Comparison of ENCODE assay signal across 19 cellular contexts in the genomic region with DNA sequence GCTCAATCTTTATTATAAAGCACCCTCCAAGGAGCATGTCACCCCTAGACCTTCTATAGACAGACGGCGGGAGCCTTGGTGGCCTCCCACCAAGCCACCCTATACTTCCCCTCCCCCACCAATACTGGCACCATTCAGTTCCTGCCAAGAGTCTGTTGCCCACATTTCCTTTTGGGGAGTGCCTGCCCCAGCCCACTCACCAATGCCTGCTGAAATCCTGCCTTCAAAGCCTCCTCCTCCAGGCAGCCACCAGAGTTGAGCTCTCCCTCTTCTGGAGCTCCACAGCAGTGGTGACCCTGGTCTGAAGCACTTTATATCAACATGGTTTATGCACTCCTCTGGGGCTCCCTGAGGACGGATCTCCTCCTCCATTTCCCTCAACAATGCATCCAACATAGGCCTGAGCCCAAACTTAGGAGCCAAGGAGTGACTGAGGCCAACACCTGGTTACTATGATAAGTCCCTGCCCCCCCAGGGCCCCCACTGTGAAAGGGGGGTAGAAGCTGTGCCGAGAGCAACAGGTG. TPM values are rescaled to one million over a fixed set of nuclear protein-coding genes. Genes with fewer than 3 reads are reported as not detected.
DNase-seq lines count a peak whose midpoint lies in the region; ATAC-seq and TF ChIP-seq lines count a peak whose summit lies in the region.
"Had no signal": no experiment of that assay in that cellular context is flagged by ENCODE, and none has a peak within 500 bp of the region (broad histone marks: within the 10 kb centered on the region; RNA-seq: fewer than 3 reads in every experiment).

No MANE protein-coding gene starts in this region.

- H3K36me3 ChIP-seq in hepatocyte (replicated peaks; ENCODE audit: insufficient read depth, low read depth) (no peaks in the 10 kb centered on the region), prostate gland (no peaks in the 10 kb centered on the region)
- H3K36me3 ChIP-seq: BE2C, sigmoid colon had no signal

- H3K4me3 ChIP-seq in hepatocyte, result no peak overlapping the region
- no peak overlapping the region for H3K4me3 ChIP-seq in prostate gland
- H3K4me3 ChIP-seq: lung had no signal

- H3K4me1 ChIP-seq in hepatocyte (ENCODE audit: insufficient read depth) (peaks cover 18% of the 10 kb centered on the region), prostate gland (replicated peaks) (peaks cover 5% of the 10 kb centered on the region)

- no peaks in the 10 kb centered on the region for H3K79me2 ChIP-seq in hepatocyte

- H3K36me3 Mint-ChIP-seq in activated CD4-positive, alpha-beta T cell treated with anti-CD3 and anti-CD28 coated beads for 36 hours (ENCODE audit: low read depth), result no peaks in the 10 kb centered on the region
- H3K36me3 Mint-ChIP-seq in activated CD4-positive, alpha-beta T cell treated with anti-CD3 and anti-CD28 coated beads, Interleukin-2, amount 10 ng/mL, durations not matched to agents 24 days and 14 days (ENCODE audit: low read depth), result no peaks in the 10 kb centered on the region
- H3K36me3 Mint-ChIP-seq: type B pancreatic cell had no signal

- CTCF ChIA-PET in activated CD4-positive, alpha-beta T cell treated with anti-CD3 and anti-CD28 coated beads for 36 hours (lab: Charles Lee), result interaction anchor here (0.7 to 0.8 kb wide), 3 partner anchors 63 to 403 kb away, joined by 3 read pairs; no protein-coding TSS in a partner anchor

- POLR2A ChIA-PET in activated CD4-positive, alpha-beta T cell treated with anti-CD3 and anti-CD28 coated beads for 36 hours (lab: Charles Lee), result no interaction called here

- H2AFZ ChIP-seq in hepatocyte, result no peak overlapping the region

- peaks cover 8% of the 10 kb centered on the region for H3K27me3 ChIP-seq in hepatocyte
- peaks cover 2% of the 10 kb centered on the region for H3K27me3 ChIP-seq in prostate gland (replicated peaks; ENCODE audit: insufficient read depth)
- H3K27me3 ChIP-seq: BE2C had no signal

- TF ChIP-seq CTCF in VCaP (conservative IDR thresholded peaks at IDR 0.05) (no peak), hepatocyte (IDR thresholded peaks at IDR 0.05; ENCODE audit: poor library complexity) (no peak), omental fat pad (IDR thresholded peaks at IDR 0.05) (no peak), prostate gland (IDR thresholded peaks at IDR 0.05) (no peak)

- intact Hi-C loops in activated CD4-positive, alpha-beta T cell treated with anti-CD3 and anti-CD28 coated beads for 36 hours (cut with DNase I, micrococcal nuclease), result no loop called here
- intact Hi-C loops in activated CD4-positive, alpha-beta T cell treated with anti-CD3 and anti-CD28 coated beads, Interleukin-2, amount 10 ng/mL, durations not matched to agents 24 days and 14 days (cut with micrococcal nuclease), result no loop called here
- intact Hi-C loops in prostate gland (cut with DNase I), result no loop called here

- H3K4me3 Mint-ChIP-seq in activated CD4-positive, alpha-beta T cell treated with anti-CD3 and anti-CD28 coated beads for 36 hours, result peak overlapping the region; percentile 11
- no peak overlapping the region for H3K4me3 Mint-ChIP-seq in activated CD4-positive, alpha-beta T cell treated with anti-CD3 and anti-CD28 coated beads, Interleukin-2, amount 10 ng/mL, durations not matched to agents 24 days and 14 days
- H3K4me3 Mint-ChIP-seq: activated CD8-positive, alpha-beta T cell treated with anti-CD3 and anti-CD28 coated beads, Interleukin-2, amount 10 ng/mL, durations not matched to agents 7 days and 5 days had no signal

- peak overlapping the region; percentile 69 for H3K27ac ChIP-seq in VCaP
- H3K27ac ChIP-seq in hepatocyte, result no peak overlapping the region
- H3K27ac ChIP-seq in prostate gland, result no peak overlapping the region
- H3K27ac ChIP-seq: KMS-11, sigmoid colon had no signal

- H3K27me3 Mint-ChIP-seq in activated CD4-positive, alpha-beta T cell treated with anti-CD3 and anti-CD28 coated beads for 36 hours, result peaks cover 28% of the 10 kb centered on the region
- peaks cover 28% of the 10 kb centered on the region for H3K27me3 Mint-ChIP-seq in activated CD4-positive, alpha-beta T cell treated with anti-CD3 and anti-CD28 coated beads, Interleukin-2, amount 10 ng/mL, durations not matched to agents 24 days and 14 days

- no peaks in the 10 kb centered on the region for H3K9me3 Mint-ChIP-seq in activated CD4-positive, alpha-beta T cell treated with anti-CD3 and anti-CD28 coated beads for 36 hours (ENCODE audit: low read depth)
- no peaks in the 10 kb centered on the region for H3K9me3 Mint-ChIP-seq in activated CD4-positive, alpha-beta T cell treated with anti-CD3 and anti-CD28 coated beads, Interleukin-2, amount 10 ng/mL, durations not matched to agents 24 days and 14 days
- H3K9me3 Mint-ChIP-seq: type B pancreatic cell had no signal

- no peak for TF ChIP-seq POLR2A in prostate gland (IDR thresholded peaks at IDR 0.05)

- 62% methylated on average over 4 of the region's 4 CpGs for WGBS in hepatocyte (ENCODE audit: low lambda C conversion rate, missing lambda C conversion rate)
- 60% methylated on average over 4 of the region's 4 CpGs for WGBS in prostate gland

- no peaks in the 10 kb centered on the region for H3K9me2 ChIP-seq in hepatocyte (replicated peaks; ENCODE audit: insufficient read depth)

- H3K27ac Mint-ChIP-seq in activated CD4-positive, alpha-beta T cell treated with anti-CD3 and anti-CD28 coated beads for 36 hours, result no peak overlapping the region
- H3K27ac Mint-ChIP-seq in activated CD4-positive, alpha-beta T cell treated with anti-CD3 and anti-CD28 coated beads, Interleukin-2, amount 10 ng/mL, durations not matched to agents 24 days and 14 days, result no peak overlapping the region
- H3K27ac Mint-ChIP-seq: activated CD8-positive, alpha-beta T cell treated with anti-CD3 and anti-CD28 coated beads, Interleukin-2, amount 10 ng/mL, durations not matched to agents 7 days and 5 days; type B pancreatic cell had no signal

- H4K20me1 ChIP-seq in hepatocyte (ENCODE audit: insufficient read depth, poor library complexity, severe bottlenecking), result no peaks in the 10 kb centered on the region

- H3K9me3 ChIP-seq in hepatocyte (ENCODE audit: low read depth) (no peaks in the 10 kb centered on the region), prostate gland (no peaks in the 10 kb centered on the region)
- H3K9me3 ChIP-seq: BE2C, sigmoid colon had no signal

- H3K4me1 Mint-ChIP-seq in activated CD4-positive, alpha-beta T cell treated with anti-CD3 and anti-CD28 coated beads for 36 hours, result peaks cover 9% of the 10 kb centered on the region
- H3K4me1 Mint-ChIP-seq in activated CD4-positive, alpha-beta T cell treated with anti-CD3 and anti-CD28 coated beads, Interleukin-2, amount 10 ng/mL, durations not matched to agents 24 days and 14 days, result no peaks in the 10 kb centered on the region

- peak overlapping the region; percentile 76 for H3K4me2 ChIP-seq in hepatocyte
- H3K4me2 ChIP-seq: KMS-11 had no signal

- ATAC-seq in activated CD4-positive, alpha-beta T cell treated with anti-CD3 and anti-CD28 coated beads for 36 hours, result no peak
- ATAC-seq in omental fat pad (ENCODE audit: low FRiP score), result peak; percentile 20
- ATAC-seq in HG03342 (IDR thresholded peaks at IDR 0.05; ENCODE audit: unreplicated experiment), result no peak
- no peak for ATAC-seq in HG03354 (IDR thresholded peaks at IDR 0.05; ENCODE audit: poor library complexity, severe bottlenecking, unreplicated experiment)
- ATAC-seq: activated CD4-positive, CD25-positive, alpha-beta regulatory T cell treated with anti-CD3 and anti-CD28 coated beads, Interleukin-2, amount 50 U/mL, for 24 hours had no signal

- DNase-seq in activated CD4-positive, alpha-beta T cell treated with anti-CD3 and anti-CD28 coated beads for 36 hours, result no peak
- no peak for DNase-seq in activated CD4-positive, alpha-beta T cell treated with anti-CD3 and anti-CD28 coated beads, Interleukin-2, amount 10 ng/mL, durations not matched to agents 24 days and 14 days
- no peak for DNase-seq in hepatocyte (ENCODE audit: low spot score)
- no peak for DNase-seq in omental fat pad (ENCODE audit: low spot score)
- DNase-seq in prostate gland (ENCODE audit: low spot score), result no peak
- DNase-seq: dermis blood vessel endothelial cell, sigmoid colon had no signal

RNA-seq across cellular contexts. Expression of a gene that starts 8.8 kb away (rescaled TPM):
- total RNA-seq in activated CD4-positive, alpha-beta T cell treated with anti-CD3 and anti-CD28 coated beads for 36 hours, result not detected
- total RNA-seq in activated CD4-positive, alpha-beta T cell treated with anti-CD3 and anti-CD28 coated beads, Interleukin-2, amount 10 ng/mL, durations not matched to agents 24 days and 14 days, result not detected in 2 replicates
- total RNA-seq in hepatocyte (0.32 and 0.63 TPM in 2 replicates), omental fat pad (not detected), prostate gland (1 to 10 TPM in 1 of 2 donors, not detected in 1; 1.5 TPM)
- polyA plus RNA-seq in hepatocyte, result 0.86 and 1.3 TPM in 2 replicates
- total RNA-seq: A172; activated CD8-positive, alpha-beta T cell treated with anti-CD3 and anti-CD28 coated beads, Interleukin-2, amount 10 ng/mL, durations not matched to agents 7 days and 5 days; cardiac septum; dermis blood vessel endothelial cell; myocyte; sigmoid colon had no signal

RNA-seq across cellular contexts. Expression of a gene that starts 42.3 kb away (rescaled TPM):
- total RNA-seq in activated CD4-positive, alpha-beta T cell treated with anti-CD3 and anti-CD28 coated beads for 36 hours, result not detected
- total RNA-seq in activated CD4-positive, alpha-beta T cell treated with anti-CD3 and anti-CD28 coated beads, Interleukin-2, amount 10 ng/mL, durations not matched to agents 24 days and 14 days, result not detected in 2 replicates
- total RNA-seq in hepatocyte, result 13.6 and 31.5 TPM in 2 replicates
- 37.1 and 56.6 TPM in 2 replicates for polyA plus RNA-seq in hepatocyte
- under 1 TPM in 1 of 4 donors, not detected in 3; 0.19 TPM for total RNA-seq in omental fat pad
- total RNA-seq in prostate gland, result 1 to 10 TPM in 1 of 2 donors, under 1 TPM in 1; 0.77 to 1.8 TPM
- total RNA-seq: activated CD8-positive, alpha-beta T cell treated with anti-CD3 and anti-CD28 coated beads, Interleukin-2, amount 10 ng/mL, durations not matched to agents 7 days and 5 days; myocyte had no signal
